ENCODE assay signal across 1 cellular context in genomic region chr1:171644805-171645483, GRCh38.
TF ChIP-seq lines count a peak whose summit lies in the region.

No MANE protein-coding gene starts in this region.

TF ChIP-seq in GM23338, 12 proteins besides CTCF, POLR2A, EP300 and RAD21 (continued from another document):
- TF ChIP-seq ZNF462 (CRISPR knock-in tag; IDR thresholded peaks at IDR 0.05), result no peak
- TF ChIP-seq CREB1 (CRISPR knock-in tag; IDR thresholded peaks at IDR 0.05; ENCODE audit: low read depth), result no peak
